ENCODE assay signal across 1 cellular context in the genomic region with DNA sequence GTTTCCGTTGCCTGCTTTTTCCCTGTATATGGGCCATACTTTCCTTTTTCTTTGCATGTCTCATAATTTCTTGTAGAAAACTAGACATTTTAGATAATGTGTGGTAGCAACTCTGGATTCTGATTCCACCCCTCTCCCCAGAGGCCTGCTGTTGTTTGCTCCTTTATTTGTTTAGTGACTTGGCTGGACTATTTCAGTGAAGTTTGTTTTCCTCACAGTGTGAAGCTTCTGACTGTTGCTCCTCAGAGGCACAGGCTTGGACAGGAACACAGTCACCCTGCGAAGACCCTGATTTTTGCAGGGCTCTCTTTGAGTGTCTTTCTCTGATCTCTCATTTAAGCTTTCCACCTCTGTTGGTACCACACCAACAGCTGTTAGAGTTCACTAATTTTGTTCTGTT.
TF ChIP-seq lines count a peak whose summit lies in the region.

No MANE protein-coding gene starts in this region.

TF ChIP-seq in GM23338, 12 proteins besides CTCF, POLR2A, EP300 and RAD21:
- TF ChIP-seq JUNB (IDR thresholded peaks at IDR 0.05; ENCODE audit: unreplicated experiment) (no peak), CREB1 (CRISPR knock-in tag; IDR thresholded peaks at IDR 0.05; ENCODE audit: low read depth) (no peak), POLR2AphosphoS5 (IDR thresholded peaks at IDR 0.05; ENCODE audit: low read depth) (no peak), ZNF114 (CRISPR knock-in tag; IDR thresholded peaks at IDR 0.05) (no peak), EZH2phosphoT487 (IDR thresholded peaks at IDR 0.05; ENCODE audit: unreplicated experiment) (no peak), NANOG (IDR thresholded peaks at IDR 0.05; ENCODE audit: borderline replicate concordance) (no peak), STAT1 (IDR thresholded peaks at IDR 0.05; ENCODE audit: unreplicated experiment) (no peak), ZNF331 (CRISPR knock-in tag; IDR thresholded peaks at IDR 0.05; ENCODE audit: low read depth) (no peak), EZH2 (IDR thresholded peaks at IDR 0.05; ENCODE audit: low read depth, unreplicated experiment) (no peak)
- TF ChIP-seq, protein P1, sequence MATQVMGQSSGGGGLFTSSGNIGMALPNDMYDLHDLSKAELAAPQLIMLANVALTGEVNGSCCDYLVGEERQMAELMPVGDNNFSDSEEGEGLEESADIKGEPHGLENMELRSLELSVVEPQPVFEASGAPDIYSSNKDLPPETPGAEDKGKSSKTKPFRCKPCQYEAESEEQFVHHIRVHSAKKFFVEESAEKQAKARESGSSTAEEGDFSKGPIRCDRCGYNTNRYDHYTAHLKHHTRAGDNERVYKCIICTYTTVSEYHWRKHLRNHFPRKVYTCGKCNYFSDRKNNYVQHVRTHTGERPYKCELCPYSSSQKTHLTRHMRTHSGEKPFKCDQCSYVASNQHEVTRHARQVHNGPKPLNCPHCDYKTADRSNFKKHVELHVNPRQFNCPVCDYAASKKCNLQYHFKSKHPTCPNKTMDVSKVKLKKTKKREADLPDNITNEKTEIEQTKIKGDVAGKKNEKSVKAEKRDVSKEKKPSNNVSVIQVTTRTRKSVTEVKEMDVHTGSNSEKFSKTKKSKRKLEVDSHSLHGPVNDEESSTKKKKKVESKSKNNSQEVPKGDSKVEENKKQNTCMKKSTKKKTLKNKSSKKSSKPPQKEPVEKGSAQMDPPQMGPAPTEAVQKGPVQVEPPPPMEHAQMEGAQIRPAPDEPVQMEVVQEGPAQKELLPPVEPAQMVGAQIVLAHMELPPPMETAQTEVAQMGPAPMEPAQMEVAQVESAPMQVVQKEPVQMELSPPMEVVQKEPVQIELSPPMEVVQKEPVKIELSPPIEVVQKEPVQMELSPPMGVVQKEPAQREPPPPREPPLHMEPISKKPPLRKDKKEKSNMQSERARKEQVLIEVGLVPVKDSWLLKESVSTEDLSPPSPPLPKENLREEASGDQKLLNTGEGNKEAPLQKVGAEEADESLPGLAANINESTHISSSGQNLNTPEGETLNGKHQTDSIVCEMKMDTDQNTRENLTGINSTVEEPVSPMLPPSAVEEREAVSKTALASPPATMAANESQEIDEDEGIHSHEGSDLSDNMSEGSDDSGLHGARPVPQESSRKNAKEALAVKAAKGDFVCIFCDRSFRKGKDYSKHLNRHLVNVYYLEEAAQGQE (IDR thresholded peaks at IDR 0.05; ENCODE audit: unreplicated experiment) = no peak
- TF ChIP-seq, protein P2, sequence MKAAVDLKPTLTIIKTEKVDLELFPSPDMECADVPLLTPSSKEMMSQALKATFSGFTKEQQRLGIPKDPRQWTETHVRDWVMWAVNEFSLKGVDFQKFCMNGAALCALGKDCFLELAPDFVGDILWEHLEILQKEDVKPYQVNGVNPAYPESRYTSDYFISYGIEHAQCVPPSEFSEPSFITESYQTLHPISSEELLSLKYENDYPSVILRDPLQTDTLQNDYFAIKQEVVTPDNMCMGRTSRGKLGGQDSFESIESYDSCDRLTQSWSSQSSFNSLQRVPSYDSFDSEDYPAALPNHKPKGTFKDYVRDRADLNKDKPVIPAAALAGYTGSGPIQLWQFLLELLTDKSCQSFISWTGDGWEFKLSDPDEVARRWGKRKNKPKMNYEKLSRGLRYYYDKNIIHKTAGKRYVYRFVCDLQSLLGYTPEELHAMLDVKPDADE (IDR thresholded peaks at IDR 0.05) = no peak
- TF ChIP-seq, protein P3, sequence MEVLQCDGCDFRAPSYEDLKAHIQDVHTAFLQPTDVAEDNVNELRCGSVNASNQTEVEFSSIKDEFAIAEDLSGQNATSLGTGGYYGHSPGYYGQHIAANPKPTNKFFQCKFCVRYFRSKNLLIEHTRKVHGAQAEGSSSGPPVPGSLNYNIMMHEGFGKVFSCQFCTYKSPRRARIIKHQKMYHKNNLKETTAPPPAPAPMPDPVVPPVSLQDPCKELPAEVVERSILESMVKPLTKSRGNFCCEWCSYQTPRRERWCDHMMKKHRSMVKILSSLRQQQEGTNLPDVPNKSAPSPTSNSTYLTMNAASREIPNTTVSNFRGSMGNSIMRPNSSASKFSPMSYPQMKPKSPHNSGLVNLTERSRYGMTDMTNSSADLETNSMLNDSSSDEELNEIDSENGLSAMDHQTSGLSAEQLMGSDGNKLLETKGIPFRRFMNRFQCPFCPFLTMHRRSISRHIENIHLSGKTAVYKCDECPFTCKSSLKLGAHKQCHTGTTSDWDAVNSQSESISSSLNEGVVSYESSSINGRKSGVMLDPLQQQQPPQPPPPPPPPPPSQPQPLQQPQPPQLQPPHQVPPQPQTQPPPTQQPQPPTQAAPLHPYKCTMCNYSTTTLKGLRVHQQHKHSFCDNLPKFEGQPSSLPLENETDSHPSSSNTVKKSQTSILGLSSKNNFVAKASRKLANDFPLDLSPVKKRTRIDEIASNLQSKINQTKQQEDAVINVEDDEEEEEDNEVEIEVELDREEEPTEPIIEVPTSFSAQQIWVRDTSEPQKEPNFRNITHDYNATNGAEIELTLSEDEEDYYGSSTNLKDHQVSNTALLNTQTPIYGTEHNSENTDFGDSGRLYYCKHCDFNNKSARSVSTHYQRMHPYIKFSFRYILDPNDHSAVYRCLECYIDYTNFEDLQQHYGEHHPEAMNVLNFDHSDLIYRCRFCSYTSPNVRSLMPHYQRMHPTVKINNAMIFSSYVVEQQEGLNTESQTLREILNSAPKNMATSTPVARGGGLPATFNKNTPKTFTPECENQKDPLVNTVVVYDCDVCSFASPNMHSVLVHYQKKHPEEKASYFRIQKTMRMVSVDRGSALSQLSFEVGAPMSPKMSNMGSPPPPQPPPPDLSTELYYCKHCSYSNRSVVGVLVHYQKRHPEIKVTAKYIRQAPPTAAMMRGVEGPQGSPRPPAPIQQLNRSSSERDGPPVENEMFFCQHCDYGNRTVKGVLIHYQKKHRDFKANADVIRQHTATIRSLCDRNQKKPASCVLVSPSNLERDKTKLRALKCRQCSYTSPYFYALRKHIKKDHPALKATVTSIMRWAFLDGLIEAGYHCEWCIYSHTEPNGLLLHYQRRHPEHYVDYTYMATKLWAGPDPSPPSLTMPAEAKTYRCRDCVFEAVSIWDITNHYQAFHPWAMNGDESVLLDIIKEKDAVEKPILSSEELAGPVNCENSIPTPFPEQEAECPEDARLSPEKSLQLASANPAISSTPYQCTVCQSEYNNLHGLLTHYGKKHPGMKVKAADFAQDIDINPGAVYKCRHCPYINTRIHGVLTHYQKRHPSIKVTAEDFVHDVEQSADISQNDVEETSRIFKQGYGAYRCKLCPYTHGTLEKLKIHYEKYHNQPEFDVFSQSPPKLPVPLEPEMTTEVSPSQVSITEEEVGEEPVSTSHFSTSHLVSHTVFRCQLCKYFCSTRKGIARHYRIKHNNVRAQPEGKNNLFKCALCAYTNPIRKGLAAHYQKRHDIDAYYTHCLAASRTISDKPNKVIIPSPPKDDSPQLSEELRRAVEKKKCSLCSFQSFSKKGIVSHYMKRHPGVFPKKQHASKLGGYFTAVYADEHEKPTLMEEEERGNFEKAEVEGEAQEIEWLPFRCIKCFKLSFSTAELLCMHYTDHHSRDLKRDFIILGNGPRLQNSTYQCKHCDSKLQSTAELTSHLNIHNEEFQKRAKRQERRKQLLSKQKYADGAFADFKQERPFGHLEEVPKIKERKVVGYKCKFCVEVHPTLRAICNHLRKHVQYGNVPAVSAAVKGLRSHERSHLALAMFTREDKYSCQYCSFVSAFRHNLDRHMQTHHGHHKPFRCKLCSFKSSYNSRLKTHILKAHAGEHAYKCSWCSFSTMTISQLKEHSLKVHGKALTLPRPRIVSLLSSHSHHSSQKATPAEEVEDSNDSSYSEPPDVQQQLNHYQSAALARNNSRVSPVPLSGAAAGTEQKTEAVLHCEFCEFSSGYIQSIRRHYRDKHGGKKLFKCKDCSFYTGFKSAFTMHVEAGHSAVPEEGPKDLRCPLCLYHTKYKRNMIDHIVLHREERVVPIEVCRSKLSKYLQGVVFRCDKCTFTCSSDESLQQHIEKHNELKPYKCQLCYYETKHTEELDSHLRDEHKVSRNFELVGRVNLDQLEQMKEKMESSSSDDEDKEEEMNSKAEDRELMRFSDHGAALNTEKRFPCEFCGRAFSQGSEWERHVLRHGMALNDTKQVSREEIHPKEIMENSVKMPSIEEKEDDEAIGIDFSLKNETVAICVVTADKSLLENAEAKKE (CRISPR knock-in tag; IDR thresholded peaks at IDR 0.05) = no peak
